In the genomic region with DNA sequence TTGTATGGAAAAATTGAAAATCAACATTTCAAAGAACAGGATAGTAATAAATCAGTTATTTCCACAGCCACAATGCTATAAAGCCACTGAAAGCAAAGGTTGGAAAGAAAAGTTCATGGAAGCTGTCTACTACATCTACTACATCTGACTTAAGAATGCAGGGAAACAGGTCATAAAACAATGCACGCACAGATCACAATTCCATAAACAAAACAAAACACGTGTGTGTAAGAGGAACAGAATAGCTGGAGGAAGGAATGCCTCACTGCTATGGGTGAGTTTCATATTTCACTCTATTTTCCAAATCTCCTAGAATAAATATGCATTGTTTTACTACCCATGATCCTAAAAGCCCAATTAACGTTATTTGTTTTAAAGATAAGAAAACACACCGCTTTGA, we compare ENCODE assay signal across 15 cellular contexts.
DNase-seq lines count a peak whose midpoint lies in the region; ATAC-seq, FAIRE-seq and TF ChIP-seq lines count a peak whose summit lies in the region.
"Had no signal": no experiment of that assay in that cellular context is flagged by ENCODE, and none has a peak within 500 bp of the region (broad histone marks: within the 10 kb centered on the region; RNA-seq: fewer than 3 reads in every experiment).

No MANE protein-coding gene starts in this region.

- CTCF ChIA-PET in GM10248 (lab: Yijun Ruan, JAX): no interaction called here

- POLR2A ChIA-PET in GM10248 (lab: Yijun Ruan, JAX): no interaction called here

- DNase-seq in EH (ENCODE audit: low read depth): peak; percentile 45
- peak; percentile 18 for DNase-seq in LNCaP clone FGC (ENCODE audit: low read depth)
- peak; percentile 66 for DNase-seq in fibroblast of villous mesenchyme (ENCODE audit: low read depth)
- DNase-seq in GM10248 (ENCODE audit: extremely low spot score): no peak
- no peak for DNase-seq in Kasumi-1 (lab: John Stamatoyannopoulos, UW)
- DNase-seq: CD4-positive, alpha-beta memory T cell; DMS79; EL; GOT3; H9 had no signal

- no peak for TF ChIP-seq CTCF in LNCaP clone FGC (IDR thresholded peaks at IDR 0.05; ENCODE audit: control insufficient read depth, extremely low read depth, insufficient read depth)
- no peak for TF ChIP-seq CTCF in fibroblast of villous mesenchyme (IDR thresholded peaks at IDR 0.05; ENCODE audit: insufficient read depth, low read depth, low read length)
- TF ChIP-seq CTCF in GM10248 (IDR thresholded peaks at IDR 0.05; ENCODE audit: control extremely low read depth, extremely low read depth, low read depth, missing control alignments): no peak

- ATAC-seq in HG03139 (IDR thresholded peaks at IDR 0.05; ENCODE audit: unreplicated experiment): no peak

- H3K4me3 ChIP-seq in LNCaP clone FGC (ENCODE audit: low read depth, low read length): no peak overlapping the region
- H3K4me3 ChIP-seq in fibroblast of villous mesenchyme (ENCODE audit: low read depth, low read length): no peak overlapping the region

- FAIRE-seq in endometrium (lab: Jason Lieb, UNC): peak; percentile 79
- FAIRE-seq: A204.1, G401.6, GM19239 had no signal

Comparison
In these comparisons a context has a peak if more than half of its experiments do, and no peak if none do; other contexts are left out.
1. DNase-seq: peak in EH (single experiment), LNCaP clone FGC (single experiment) and fibroblast of villous mesenchyme (single experiment); none in GM10248 (single experiment) and Kasumi-1 (0 of 2).